In genomic region chr5:38681966-38682365, GRCh38 we compare ENCODE assay signal across 30 cellular contexts.
"Had no signal": no experiment of that assay in that cellular context is flagged by ENCODE, and none has a peak within 500 bp of the region (broad histone marks: within the 10 kb centered on the region; RNA-seq: fewer than 3 reads in every experiment).

No MANE protein-coding gene starts in this region.

- H3K27me3 Mint-ChIP-seq: activated naive CD8-positive, alpha-beta T cell; IgD-negative memory B cell had no signal

- H3K9me3 ChIP-seq: breast epithelium, Peyer's patch had no signal

- H3K36me3 Mint-ChIP-seq: activated naive CD8-positive, alpha-beta T cell; IgD-negative memory B cell; T-cell had no signal

- H3K27me3 ChIP-seq: breast epithelium, Peyer's patch had no signal

- DNase-seq: activated CD4-positive, alpha-beta memory T cell treated with anti-CD3 and anti-CD28 coated beads, Interleukin-2, amount 10 ng/mL, durations not matched to agents 7 days and 5 days; activated CD4-positive, alpha-beta T cell treated with anti-CD3 and anti-CD28 coated beads for 36 hours; activated CD4-positive, alpha-beta T cell treated with anti-CD3 and anti-CD28 coated beads, Interleukin-2, amount 50 U/mL, for 1 hour; activated gamma-delta T cell; activated naive CD4-positive, alpha-beta T cell treated with anti-CD3 and anti-CD28 coated beads for 36 hours; activated T-cell treated with anti-CD3 and anti-CD28 coated beads for 4 hours; activated T-cell treated with anti-CD3 and anti-CD28 coated beads, Interleukin-2, amount 50 U/mL, for 48 hours; anterior cingulate cortex; central memory CD4-positive, alpha-beta T cell; NCI-H1092 treated with DMSO at 0.1 percent for 48 hours; NCI-H1417 treated with DMSO at 0.1 percent for 48 hours; NCI-H1694; NCI-H2029; NCI-H2107; NCI-H2171 treated with DMSO at 0.1 percent for 48 hours; NCI-H226; NCI-H510A; NCI-H526 treated with DMSO at 0.1 percent for 48 hours; NK-92 treated with Interleukin-12 subunit alpha and Interleukin-12 subunit beta, amount 100 ng/mL, for 24 hours; Peyer's patch; SHP77 treated with DMSO at 0.1 percent for 48 hours; T-cell; T-helper 2 cell had no signal

- H3K9me3 Mint-ChIP-seq: activated CD4-positive, alpha-beta memory T cell treated with anti-CD3 and anti-CD28 coated beads, Interleukin-2, amount 10 ng/mL, durations not matched to agents 7 days and 5 days; activated naive CD4-positive, alpha-beta T cell treated with anti-CD3 and anti-CD28 coated beads for 36 hours; activated T-helper 17 cell treated with anti-CD3 and anti-CD28 coated beads, Interleukin-2, amount 50 U/mL, for 72 hours had no signal

- H3K36me3 ChIP-seq: breast epithelium, Peyer's patch had no signal

- H3K4me3 ChIP-seq: breast epithelium, Peyer's patch, SK-N-MC had no signal

- H3K4me1 Mint-ChIP-seq: activated CD4-positive, alpha-beta memory T cell treated with anti-CD3 and anti-CD28 coated beads, Interleukin-2, amount 10 ng/mL, durations not matched to agents 7 days and 5 days; activated CD4-positive, alpha-beta T cell treated with anti-CD3 and anti-CD28 coated beads for 36 hours; activated T-helper 17 cell treated with anti-CD3 and anti-CD28 coated beads, Interleukin-2, amount 50 U/mL, for 72 hours; IgD-negative memory B cell; T-cell had no signal

- H3K4me1 ChIP-seq: breast epithelium, Peyer's patch had no signal

- H3K27ac Mint-ChIP-seq: activated CD4-positive, alpha-beta memory T cell treated with anti-CD3 and anti-CD28 coated beads, Interleukin-2, amount 10 ng/mL, durations not matched to agents 7 days and 5 days; activated CD4-positive, alpha-beta T cell treated with anti-CD3 and anti-CD28 coated beads for 36 hours; activated naive CD4-positive, alpha-beta T cell treated with anti-CD3 and anti-CD28 coated beads for 36 hours; activated naive CD8-positive, alpha-beta T cell; activated T-helper 17 cell treated with anti-CD3 and anti-CD28 coated beads, Interleukin-2, amount 50 U/mL, for 72 hours; IgD-negative memory B cell; T-cell had no signal

- H3K27ac ChIP-seq: breast epithelium, KMS-11, Peyer's patch, RWPE1, SK-N-MC had no signal

- H3K4me3 Mint-ChIP-seq: activated CD4-positive, alpha-beta memory T cell treated with anti-CD3 and anti-CD28 coated beads, Interleukin-2, amount 10 ng/mL, durations not matched to agents 7 days and 5 days; activated CD4-positive, alpha-beta T cell treated with anti-CD3 and anti-CD28 coated beads for 36 hours; activated naive CD4-positive, alpha-beta T cell treated with anti-CD3 and anti-CD28 coated beads for 36 hours; activated naive CD8-positive, alpha-beta T cell; activated T-helper 17 cell treated with anti-CD3 and anti-CD28 coated beads, Interleukin-2, amount 50 U/mL, for 72 hours; IgD-negative memory B cell; T-cell had no signal
